Comparison of ENCODE assay signal across 8 cellular contexts in genomic region chr1:26784886-26785285, GRCh38. TPM values are rescaled to one million over a fixed set of nuclear protein-coding genes. Genes with fewer than 3 reads are reported as not detected.
DNase-seq lines count a peak whose midpoint lies in the region; ATAC-seq, FAIRE-seq and TF ChIP-seq lines count a peak whose summit lies in the region.
"Had no signal": no experiment of that assay in that cellular context is flagged by ENCODE, and none has a peak within 500 bp of the region (broad histone marks: within the 10 kb centered on the region; RNA-seq: fewer than 3 reads in every experiment).

No MANE protein-coding gene starts in this region.

- no peak for TF ChIP-seq CTCF in lower lobe of right lung (IDR thresholded peaks at IDR 0.05)
- TF ChIP-seq CTCF in D721Med (IDR thresholded peaks at IDR 0.05; ENCODE audit: insufficient read depth, missing control alignments), result no peak

- H3K27ac ChIP-seq in KOPT-K1 (ENCODE audit: low read depth, low read length, poor library complexity, severe bottlenecking) (peak overlapping the region; percentile 98), lower lobe of right lung (peak overlapping the region; percentile 98), substantia nigra (ENCODE audit: low read depth, low read length, poor library complexity, severe bottlenecking) (peak overlapping the region; percentile 100)
- H3K27ac ChIP-seq: KMS-11 had no signal

- H3K36me3 Mint-ChIP-seq in activated naive CD8-positive, alpha-beta T cell treated with anti-CD3 and anti-CD28 coated beads, Interleukin-2, amount 10 ng/mL, durations not matched to agents 7 days and 5 days, result peaks cover 31% of the 10 kb centered on the region

- no peaks in the 10 kb centered on the region for H3K27me3 Mint-ChIP-seq in activated naive CD8-positive, alpha-beta T cell treated with anti-CD3 and anti-CD28 coated beads, Interleukin-2, amount 10 ng/mL, durations not matched to agents 7 days and 5 days

- no peak for FAIRE-seq in D721Med (lab: Jason Lieb, UNC)

- peak overlapping the region; percentile 100 for H3K27ac Mint-ChIP-seq in activated naive CD8-positive, alpha-beta T cell treated with anti-CD3 and anti-CD28 coated beads, Interleukin-2, amount 10 ng/mL, durations not matched to agents 7 days and 5 days

- H3K9me3 ChIP-seq in KOPT-K1 (ENCODE audit: insufficient read depth, low read length, poor library complexity, severe bottlenecking), result no peaks in the 10 kb centered on the region
- H3K9me3 ChIP-seq in lower lobe of right lung, result no peaks in the 10 kb centered on the region

- H3K36me3 ChIP-seq in KOPT-K1 (ENCODE audit: insufficient read depth, low read length), result peaks cover 45% of the 10 kb centered on the region
- H3K36me3 ChIP-seq in lower lobe of right lung, result peaks cover 21% of the 10 kb centered on the region

- POLR2A ChIA-PET in activated naive CD8-positive, alpha-beta T cell treated with anti-CD3 and anti-CD28 coated beads, Interleukin-2, amount 10 ng/mL, durations not matched to agents 7 days and 5 days (lab: Charles Lee), result interaction anchor here (1.1 to 9.3 kb wide), 4 partner anchors 58 to 105 kb away, joined by 3 to 357 read pairs (median 6); partner anchors contain the start of genes ARID1A and GPN2

- no peak for DNase-seq in activated naive CD8-positive, alpha-beta T cell treated with anti-CD3 and anti-CD28 coated beads, Interleukin-2, amount 10 ng/mL, durations not matched to agents 7 days and 5 days
- DNase-seq in lower lobe of right lung (no peak), substantia nigra (lab: John Stamatoyannopoulos, UW) (no peak), D721Med (ENCODE audit: insufficient read length, low spot score) (no peak)
- DNase-seq in activated T-cell treated with anti-CD3 and anti-CD28 coated beads, Interleukin-2, amount 50 U/mL, for 1 hour, result no peak

- intact Hi-C loops in lower lobe of right lung (cut with DNase I), result loop anchor here (10.0 kb wide), 1 partner anchor 90 kb away; the partner anchor contains the start of gene ARID1A

- no peak for ATAC-seq in activated naive CD8-positive, alpha-beta T cell treated with anti-CD3 and anti-CD28 coated beads, Interleukin-2, amount 10 ng/mL, durations not matched to agents 7 days and 5 days (ENCODE audit: low read depth)
- ATAC-seq in lower lobe of right lung (no peak), GM19351 (IDR thresholded peaks at IDR 0.05; ENCODE audit: unreplicated experiment) (no peak)

- H3K4me3 Mint-ChIP-seq in activated naive CD8-positive, alpha-beta T cell treated with anti-CD3 and anti-CD28 coated beads, Interleukin-2, amount 10 ng/mL, durations not matched to agents 7 days and 5 days, result peak overlapping the region; percentile 54

- no peaks in the 10 kb centered on the region for H3K9me3 Mint-ChIP-seq in activated naive CD8-positive, alpha-beta T cell treated with anti-CD3 and anti-CD28 coated beads, Interleukin-2, amount 10 ng/mL, durations not matched to agents 7 days and 5 days

- H3K4me1 Mint-ChIP-seq in activated naive CD8-positive, alpha-beta T cell treated with anti-CD3 and anti-CD28 coated beads, Interleukin-2, amount 10 ng/mL, durations not matched to agents 7 days and 5 days, result peaks cover 56% of the 10 kb centered on the region

- H3K4me1 ChIP-seq in lower lobe of right lung, result peaks cover 62% of the 10 kb centered on the region

- no peak overlapping the region for H3K4me3 ChIP-seq in lower lobe of right lung

- H3K27me3 ChIP-seq in lower lobe of right lung (ENCODE audit: low read depth), result no peaks in the 10 kb centered on the region

RNA-seq across cellular contexts. Expression of gene PIGV, which starts 2.9 kb away (rescaled TPM):
- total RNA-seq in activated naive CD8-positive, alpha-beta T cell treated with anti-CD3 and anti-CD28 coated beads, Interleukin-2, amount 10 ng/mL, durations not matched to agents 7 days and 5 days, result 10 to 100 TPM; 21.5 TPM
- total RNA-seq in lower lobe of right lung, result 20.3 TPM

RNA-seq across cellular contexts. Expression of gene ZDHHC18, which starts 41.6 kb away (rescaled TPM):
- total RNA-seq in activated naive CD8-positive, alpha-beta T cell treated with anti-CD3 and anti-CD28 coated beads, Interleukin-2, amount 10 ng/mL, durations not matched to agents 7 days and 5 days, result 10 to 100 TPM; 52.9 TPM
- 29.1 TPM for total RNA-seq in lower lobe of right lung
